ENCODE assay signal across 19 cellular contexts in the genomic region with DNA sequence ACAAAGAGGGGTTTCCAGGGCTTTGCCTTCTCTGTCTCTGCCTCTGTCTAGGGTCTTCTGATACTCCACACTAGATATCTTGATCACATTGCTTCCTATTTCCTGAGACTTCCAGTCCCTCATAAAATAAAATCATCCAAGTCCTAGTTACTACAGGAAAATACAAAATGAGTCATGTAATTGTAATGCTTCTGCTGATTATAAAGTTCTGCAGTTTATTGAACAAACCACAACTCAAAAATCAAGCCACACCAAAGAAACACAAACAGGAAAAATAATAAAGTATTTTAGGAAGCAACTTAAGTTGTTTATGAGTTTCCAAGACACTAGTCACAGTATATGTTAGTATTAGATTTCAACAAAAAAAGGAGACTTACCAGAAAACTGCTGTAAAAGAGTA.
"Had no signal": no experiment of that assay in that cellular context is flagged by ENCODE, and none has a peak within 500 bp of the region (broad histone marks: within the 10 kb centered on the region; RNA-seq: fewer than 3 reads in every experiment).

No MANE protein-coding gene starts in this region.

- ATAC-seq: activated T-helper 17 cell treated with anti-CD3 and anti-CD28 coated beads, Interleukin-2, amount 50 U/mL, for 72 hours; mucosa of descending colon; right lobe of liver had no signal

- H3K36me3 ChIP-seq: brain microvascular endothelial cell, prostate gland, right lobe of liver, stomach, vagina had no signal

- H3K4me1 Mint-ChIP-seq: activated B cell treated with CpG ODN at 0.5 μM for 24 hours; activated naive CD8-positive, alpha-beta T cell treated with anti-CD3 and anti-CD28 coated beads, Interleukin-2, amount 10 ng/mL, durations not matched to agents 7 days and 5 days; activated T-helper 17 cell treated with anti-CD3 and anti-CD28 coated beads, Interleukin-2, amount 50 U/mL, for 72 hours; memory B cell; naive B cell had no signal

- H3K4me3 Mint-ChIP-seq: activated B cell treated with CpG ODN at 0.5 μM for 24 hours; activated CD4-positive, alpha-beta memory T cell treated with anti-CD3 and anti-CD28 coated beads for 36 hours; activated naive CD8-positive, alpha-beta T cell treated with anti-CD3 and anti-CD28 coated beads, Interleukin-2, amount 10 ng/mL, durations not matched to agents 7 days and 5 days; activated T-helper 17 cell treated with anti-CD3 and anti-CD28 coated beads, Interleukin-2, amount 50 U/mL, for 72 hours; memory B cell; naive B cell; T-helper 2 cell treated with Interferon-gamma antibody and Interleukin-4, amounts not matched to agents 5 μg/mL and 100 μg/mL, for 36 hours had no signal

- H3K27me3 Mint-ChIP-seq: activated B cell treated with CpG ODN at 0.5 μM for 24 hours; activated CD4-positive, alpha-beta memory T cell treated with anti-CD3 and anti-CD28 coated beads for 36 hours; activated naive CD8-positive, alpha-beta T cell treated with anti-CD3 and anti-CD28 coated beads, Interleukin-2, amount 10 ng/mL, durations not matched to agents 7 days and 5 days; activated T-helper 17 cell treated with anti-CD3 and anti-CD28 coated beads, Interleukin-2, amount 50 U/mL, for 72 hours; memory B cell; naive B cell had no signal

- H3K27ac ChIP-seq: brain microvascular endothelial cell, prostate gland, right lobe of liver, stomach, vagina had no signal

- H3K4me1 ChIP-seq: prostate gland, right lobe of liver, stomach, vagina had no signal

- H3K4me3 ChIP-seq: mucosa of descending colon, prostate gland, right lobe of liver, stomach, vagina had no signal

- H3K27me3 ChIP-seq: brain microvascular endothelial cell, right lobe of liver, stomach, vagina had no signal

- H3K9me3 ChIP-seq: prostate gland, right lobe of liver, vagina had no signal

- DNase-seq: activated B cell treated with CpG ODN at 0.5 μM for 24 hours; activated CD4-positive, alpha-beta memory T cell treated with anti-CD3 and anti-CD28 coated beads for 36 hours; activated CD4-positive, alpha-beta T cell treated with anti-CD3 and anti-CD28 coated beads for 4 hours; activated naive CD4-positive, alpha-beta T cell; activated naive CD8-positive, alpha-beta T cell treated with anti-CD3 and anti-CD28 coated beads, Interleukin-2, amount 10 ng/mL, durations not matched to agents 7 days and 5 days; brain microvascular endothelial cell; dermis blood vessel endothelial cell; effector memory CD4-positive, alpha-beta T cell; mucosa of descending colon; naive B cell; right lobe of liver; small intestine; stimulated activated CD4-positive, alpha-beta T cell treated with anti-CD3 and anti-CD28 coated beads, Interleukin-4, amount 100 ng/mL, for 1 hour; stomach had no signal

- H3K9me3 Mint-ChIP-seq: activated B cell treated with CpG ODN at 0.5 μM for 24 hours had no signal

- H3K36me3 Mint-ChIP-seq: activated CD4-positive, alpha-beta memory T cell treated with anti-CD3 and anti-CD28 coated beads for 36 hours; activated naive CD8-positive, alpha-beta T cell treated with anti-CD3 and anti-CD28 coated beads, Interleukin-2, amount 10 ng/mL, durations not matched to agents 7 days and 5 days; memory B cell; naive B cell had no signal

- H3K27ac Mint-ChIP-seq: activated B cell treated with CpG ODN at 0.5 μM for 24 hours; activated CD4-positive, alpha-beta memory T cell treated with anti-CD3 and anti-CD28 coated beads for 36 hours; activated naive CD8-positive, alpha-beta T cell treated with anti-CD3 and anti-CD28 coated beads, Interleukin-2, amount 10 ng/mL, durations not matched to agents 7 days and 5 days; activated T-helper 17 cell treated with anti-CD3 and anti-CD28 coated beads, Interleukin-2, amount 50 U/mL, for 72 hours; memory B cell; naive B cell; T-helper 2 cell treated with Interferon-gamma antibody and Interleukin-4, amounts not matched to agents 5 μg/mL and 100 μg/mL, for 36 hours had no signal
